Comparison of ENCODE assay signal across 8 cellular contexts in genomic region chr10:95656291-95657164, GRCh38. TPM values are rescaled to one million over a fixed set of nuclear protein-coding genes. Genes with fewer than 3 reads are reported as not detected.
DNase-seq lines count a peak whose midpoint lies in the region; ATAC-seq and TF ChIP-seq lines count a peak whose summit lies in the region.

Gene ALDH18A1, minus strand, starts transcription at chr10:95656711. Its CDS starts 3,334 bp downstream, at chr10:95653377.

- DNase-seq in NCI-H748 (lab: John Stamatoyannopoulos, UW; ENCODE audit: unreplicated experiment) (peak; percentile 80), left lung (peak; percentile 92 to 96)
- DNase-seq in activated CD4-positive, alpha-beta T cell treated with anti-CD3 and anti-CD28 coated beads, Interleukin-2, amount 10 ng/mL, durations not matched to agents 7 days and 5 days = peak; percentile 89
- DNase-seq in stimulated activated CD4-positive, alpha-beta T cell treated with anti-CD3 and anti-CD28 coated beads, Interleukin-2, amount 100 ng/mL, for 4 hours (ENCODE audit: low read depth) = peak; percentile 92

- H3K27me3 ChIP-seq in BLaER1 = no peaks in the 10 kb centered on the region
- H3K27me3 ChIP-seq in left lung = no peaks in the 10 kb centered on the region

- POLR2A ChIA-PET in activated CD4-positive, alpha-beta T cell treated with anti-CD3 and anti-CD28 coated beads, Interleukin-2, amount 10 ng/mL, durations not matched to agents 7 days and 5 days (lab: Charles Lee) = interaction anchor here (0.6 kb wide), 1 partner anchor 120 kb away, joined by 3 read pairs; no protein-coding TSS in a partner anchor

- H3K9me3 Mint-ChIP-seq in activated CD4-positive, alpha-beta T cell treated with anti-CD3 and anti-CD28 coated beads, Interleukin-2, amount 10 ng/mL, durations not matched to agents 7 days and 5 days = peaks cover 8% of the 10 kb centered on the region
- H3K9me3 Mint-ChIP-seq in dendritic cell treated with granulocyte-macrophage colony-stimulating factor and Interleukin-4, amounts not matched to agents 40 ng/mL and 50 ng/mL, for 4 days = peaks cover 16% of the 10 kb centered on the region

- H3K4me3 Mint-ChIP-seq in activated CD4-positive, alpha-beta T cell treated with anti-CD3 and anti-CD28 coated beads, Interleukin-2, amount 10 ng/mL, durations not matched to agents 7 days and 5 days = peak within 1 kb of the TSS; percentile 100
- peak within 1 kb of the TSS; percentile 92 for H3K4me3 Mint-ChIP-seq in dendritic cell treated with granulocyte-macrophage colony-stimulating factor and Interleukin-4, amounts not matched to agents 40 ng/mL and 50 ng/mL, for 4 days

- peak within 1 kb of the TSS; percentile 88 for H3K4me2 ChIP-seq in BLaER1

- peaks cover 14% of the 10 kb centered on the region for H3K9me3 ChIP-seq in BLaER1
- H3K9me3 ChIP-seq in left lung = peaks cover 0 to 3% of the 10 kb centered on the region in 2 donors

- peaks cover 29% of the 10 kb centered on the region for H3K36me3 Mint-ChIP-seq in activated CD4-positive, alpha-beta T cell treated with anti-CD3 and anti-CD28 coated beads, Interleukin-2, amount 10 ng/mL, durations not matched to agents 7 days and 5 days (ENCODE audit: low read depth)
- peaks cover 16% of the 10 kb centered on the region for H3K36me3 Mint-ChIP-seq in dendritic cell treated with granulocyte-macrophage colony-stimulating factor and Interleukin-4, amounts not matched to agents 40 ng/mL and 50 ng/mL, for 4 days (ENCODE audit: low read depth)

- no peak for TF ChIP-seq CTCF in left lung (IDR thresholded peaks at IDR 0.05)

- peak within 1 kb of the TSS; percentile 90 for H3K4me3 ChIP-seq in BLaER1
- H3K4me3 ChIP-seq in left lung = peak within 1 kb of the TSS; percentile 82 to 98

- H4K20me1 ChIP-seq in BLaER1 = peaks cover 24% of the 10 kb centered on the region; the same call in 1 of the 2 replicates

- TF ChIP-seq POLR2A in GM19193 (IDR thresholded peaks at IDR 0.05; ENCODE audit: extremely low read depth, insufficient read depth, insufficient read length) = peak; percentile 62

- H3K4me1 ChIP-seq in BLaER1 (peaks cover 25% of the 10 kb centered on the region), left lung (peaks cover 0 to 21% of the 10 kb centered on the region in 2 donors)

- H3K36me3 ChIP-seq in BLaER1 = peaks cover 19% of the 10 kb centered on the region
- peaks cover 0 to 17% of the 10 kb centered on the region in 2 donors for H3K36me3 ChIP-seq in left lung

- ATAC-seq in HG03432 (IDR thresholded peaks at IDR 0.05; ENCODE audit: unreplicated experiment) = peak; percentile 93
- ATAC-seq in left lung = peak; percentile 95

- peak within 1 kb of the TSS; percentile 93 for H3K27ac Mint-ChIP-seq in activated CD4-positive, alpha-beta T cell treated with anti-CD3 and anti-CD28 coated beads, Interleukin-2, amount 10 ng/mL, durations not matched to agents 7 days and 5 days
- H3K27ac Mint-ChIP-seq in dendritic cell treated with granulocyte-macrophage colony-stimulating factor and Interleukin-4, amounts not matched to agents 40 ng/mL and 50 ng/mL, for 4 days = peak within 1 kb of the TSS; percentile 80

- H3K4me1 Mint-ChIP-seq in activated CD4-positive, alpha-beta T cell treated with anti-CD3 and anti-CD28 coated beads, Interleukin-2, amount 10 ng/mL, durations not matched to agents 7 days and 5 days = peaks cover 25% of the 10 kb centered on the region
- H3K4me1 Mint-ChIP-seq in dendritic cell treated with granulocyte-macrophage colony-stimulating factor and Interleukin-4, amounts not matched to agents 40 ng/mL and 50 ng/mL, for 4 days (ENCODE audit: low read depth) = peaks cover 16% of the 10 kb centered on the region

- H3K9ac ChIP-seq in BLaER1 = peak within 1 kb of the TSS; percentile 91

- no peaks in the 10 kb centered on the region for H3K27me3 Mint-ChIP-seq in activated CD4-positive, alpha-beta T cell treated with anti-CD3 and anti-CD28 coated beads, Interleukin-2, amount 10 ng/mL, durations not matched to agents 7 days and 5 days
- H3K27me3 Mint-ChIP-seq in dendritic cell treated with granulocyte-macrophage colony-stimulating factor and Interleukin-4, amounts not matched to agents 40 ng/mL and 50 ng/mL, for 4 days = peaks cover 10% of the 10 kb centered on the region

- CTCF ChIA-PET in activated CD4-positive, alpha-beta T cell treated with anti-CD3 and anti-CD28 coated beads, Interleukin-2, amount 10 ng/mL, durations not matched to agents 7 days and 5 days (lab: Charles Lee) = interaction anchor here (1.0 to 1.6 kb wide), 2 partner anchors 9 to 37 kb away, joined by 4 to 7 read pairs; partner anchors contain the start of gene TCTN3

- intact Hi-C loops in dendritic cell treated with granulocyte-macrophage colony-stimulating factor and Interleukin-4, amounts not matched to agents 40 ng/mL and 50 ng/mL, for 4 days (cut with micrococcal nuclease) = no loop called here
- intact Hi-C loops in left lung (cut with DNase I) = no loop called here

- H3K27ac ChIP-seq in BLaER1 (peak within 1 kb of the TSS; percentile 85), left lung (peak within 1 kb of the TSS; percentile 8 to 46)

RNA-seq across cellular contexts. Expression of gene ALDH18A1, which starts in this region (rescaled TPM):
- total RNA-seq in activated CD4-positive, alpha-beta T cell treated with anti-CD3 and anti-CD28 coated beads, Interleukin-2, amount 10 ng/mL, durations not matched to agents 7 days and 5 days = 10 to 100 TPM; 60.4 to 64.9 TPM
- total RNA-seq in left lung = 10 to 100 TPM; 48.2 to 72.0 TPM

Comparison
In these comparisons a context has a peak if more than half of its experiments do, and no peak if none do; other contexts are left out.
1. Peak in every context shown above with its lines: DNase-seq, ATAC-seq, H3K4me3 ChIP-seq and H3K27ac ChIP-seq.